ENCODE assay signal across 32 cellular contexts in genomic region chr14:96915478-96915877, GRCh38.
"Had no signal": no experiment of that assay in that cellular context is flagged by ENCODE, and none has a peak within 500 bp of the region (broad histone marks: within the 10 kb centered on the region; RNA-seq: fewer than 3 reads in every experiment).

No MANE protein-coding gene starts in this region.

- H3K9ac ChIP-seq: KMS-11 had no signal

- H3K27ac ChIP-seq: KMS-11 had no signal

- H3K4me2 ChIP-seq: KMS-11 had no signal

- H3K9me3 ChIP-seq: MG63 had no signal

- H3K4me3 ChIP-seq: MG63 had no signal

- H3K27me3 ChIP-seq: MG63 had no signal

- H3K36me3 ChIP-seq: MG63 had no signal

- DNase-seq: Karpas-422, Kasumi-1, MG63, MM.1S, MV-4-11, NCI-H1048, NCI-H1092, NCI-H1092 treated with DMSO at 0.1 percent for 48 hours, NCI-H1105, NCI-H1105 treated with DMSO at 0.1 percent for 48 hours, NCI-H1417, NCI-H1417 treated with DMSO at 0.1 percent for 48 hours, NCI-H1436, NCI-H1436 treated with DMSO at 0.1 percent for 48 hours, NCI-H146, NCI-H187, NCI-H187 treated with DMSO at 0.1 percent for 48 hours, NCI-H1930, NCI-H2029, NCI-H2029 treated with DMSO at 0.1 percent for 48 hours, NCI-H2081, NCI-H2081 treated with DMSO at 0.1 percent for 48 hours, NCI-H2107, NCI-H2171, NCI-H2171 treated with DMSO at 0.1 percent for 48 hours, NCI-H2227 treated with DMSO at 0.1 percent for 48 hours, NCI-H226, NCI-H345, NCI-H446 treated with DMSO at 0.1 percent for 48 hours, NCI-H510A, NCI-H510A treated with DMSO at 0.1 percent for 48 hours had no signal
